ENCODE assay signal across 8 cellular contexts in genomic region chr12:81758421-81759214, GRCh38. TPM values are rescaled to one million over a fixed set of nuclear protein-coding genes. Genes with fewer than 3 reads are reported as not detected.
A peak's percentile ranks its signal among the peaks of the same experiment; 100 is the strongest.
DNase-seq lines count a peak whose midpoint lies in the region; ATAC-seq, FAIRE-seq and TF ChIP-seq lines count a peak whose summit lies in the region.

No MANE protein-coding gene starts in this region.

- no peaks in the 10 kb centered on the region for H3K36me3 ChIP-seq in astrocyte (ENCODE audit: insufficient read depth, low read length)

- peak overlapping the region; percentile 98 for H2AFZ ChIP-seq in astrocyte (ENCODE audit: low read depth, low read length)

- peaks cover 7% of the 10 kb centered on the region for H3K9me3 Mint-ChIP-seq in astrocyte (ENCODE audit: unreplicated experiment)

- H3K79me2 ChIP-seq in astrocyte (ENCODE audit: insufficient read depth, low read length) = no peaks in the 10 kb centered on the region

- peak overlapping the region; percentile 94 for H3K4me2 ChIP-seq in astrocyte (ENCODE audit: low read length)

- FAIRE-seq in astrocyte (lab: Jason Lieb, UNC) = no peak

- peak overlapping the region; percentile 77 for H3K4me3 ChIP-seq in astrocyte (ENCODE audit: insufficient read depth, low read depth, low read length)

- peak; percentile 0 for DNase-seq in ELR (ENCODE audit: low read depth)
- DNase-seq in NCI-H2107 treated with DMSO at 0.1 percent for 48 hours (lab: John Stamatoyannopoulos, UW; ENCODE audit: unreplicated experiment) = peak; percentile 67
- DNase-seq in astrocyte (ENCODE audit: low read depth) = peak; percentile 20
- peak in 49 of 51 donors; percentile 5 to 83 (median 46) for DNase-seq in hypothalamus (lab: John Stamatoyannopoulos, UW)
- DNase-seq in retina = peak; percentile 93
- DNase-seq in ACHN = no peak

- no peaks in the 10 kb centered on the region for H4K20me1 ChIP-seq in astrocyte (ENCODE audit: insufficient read depth, low read length)

- no peak for TF ChIP-seq POLR2A in GM18505 (IDR thresholded peaks at IDR 0.05; ENCODE audit: borderline replicate concordance, extremely low read depth, insufficient read depth, insufficient read length)

- H3K36me3 Mint-ChIP-seq in astrocyte (ENCODE audit: low read depth, unreplicated experiment) = no peaks in the 10 kb centered on the region

- H3K27ac Mint-ChIP-seq in astrocyte (ENCODE audit: unreplicated experiment) = no peak overlapping the region

- H3K27me3 ChIP-seq in astrocyte (ENCODE audit: insufficient read depth, low read length) = peaks cover 3% of the 10 kb centered on the region

- H3K4me1 Mint-ChIP-seq in astrocyte (ENCODE audit: low read depth, unreplicated experiment) = peaks cover 2% of the 10 kb centered on the region

- ATAC-seq in GM18505 (IDR thresholded peaks at IDR 0.05; ENCODE audit: unreplicated experiment) (no peak), GM18867 (IDR thresholded peaks at IDR 0.05; ENCODE audit: unreplicated experiment) (no peak)

- peak overlapping the region; percentile 29 for H3K27ac ChIP-seq in astrocyte (ENCODE audit: low read depth, low read length)

- H3K27me3 Mint-ChIP-seq in astrocyte (ENCODE audit: low read depth, unreplicated experiment) = peaks cover 27% of the 10 kb centered on the region

- peaks cover 5% of the 10 kb centered on the region for H3K4me1 ChIP-seq in astrocyte (ENCODE audit: insufficient read depth, low read length)

- no peak for TF ChIP-seq CTCF in astrocyte (IDR thresholded peaks at IDR 0.05; ENCODE audit: insufficient read depth, low read depth, low read length)

- in situ Hi-C loops in ACHN (cut with HindIII; ENCODE audit: low pct_ligation_motif_present, low pct_unique_long_range_greater_than_20kb, low sequenced_read_pairs) = no loop called here

- peak overlapping the region; percentile 79 for H3K9ac ChIP-seq in astrocyte (ENCODE audit: low read length)

- H3K4me3 Mint-ChIP-seq in astrocyte (ENCODE audit: unreplicated experiment) = peak overlapping the region; percentile 86

- H3K9me3 ChIP-seq in astrocyte (ENCODE audit: insufficient read depth, low read depth, low read length) = no peaks in the 10 kb centered on the region

RNA-seq across cellular contexts. Expression of gene PPFIA2, which starts 0.5 kb away (rescaled TPM):
- total RNA-seq in astrocyte = 0.59 and 1.3 TPM in 2 replicates
